In genomic region chr4:122775987-122776836, GRCh38 we compare ENCODE assay signal across 1 cellular context.
TF ChIP-seq lines count a peak whose summit lies in the region.

No MANE protein-coding gene starts in this region.

TF ChIP-seq in K562, 482 proteins besides CTCF, POLR2A, EP300 and RAD21 (continued from another document and continues in another):
- TF ChIP-seq ZBTB5 (IDR thresholded peaks at IDR 0.05) (no peak), HDAC2 (IDR thresholded peaks at IDR 0.05) (0 out of 2 replicates have a peak, but pooled peaks have one; percentile 68), RCOR1 (IDR thresholded peaks at IDR 0.05; ENCODE audit: borderline replicate concordance in 1 of 2, low read depth in 2 of 2, low read length in 2 of 2) (peak in 1 of 2 experiments; percentile 47; a peak in 1 of 4 replicates), MEIS2 (IDR thresholded peaks at IDR 0.05; ENCODE audit: partially characterized antibody) (peak; percentile 34), ZNF592 (IDR thresholded peaks at IDR 0.05) (peak; percentile 50; the same call in 1 of the 2 replicates), HDAC8 (tag; IDR thresholded peaks at IDR 0.05) (no peak), TRIM28 (IDR thresholded peaks at IDR 0.05) (peak; percentile 24; the same call in 1 of the 2 replicates), ARID2 (IDR thresholded peaks at IDR 0.05) (0 out of 2 replicates have a peak, but pooled peaks have one; percentile 45), MTF1 (CRISPR knock-in tag; IDR thresholded peaks at IDR 0.05; ENCODE audit: borderline replicate concordance) (no peak), MAFG (tag; conservative IDR thresholded peaks at IDR 0.05) (0 out of 2 replicates have a peak, but pooled peaks have one; percentile 24), PHB2 (IDR thresholded peaks at IDR 0.05; ENCODE audit: low read depth) (peak; percentile 63; the same call in 1 of the 2 replicates), MBD2 (IDR thresholded peaks at IDR 0.05; ENCODE audit: borderline replicate concordance, low read depth) (peak; percentile 19; the same call in 1 of the 2 replicates), FOXK2 (conservative IDR thresholded peaks at IDR 0.05 in 1 of 2, IDR thresholded peaks at IDR 0.05 in 1 of 2; ENCODE audit: low read depth in 2 of 2) (peak in 1 of 2 experiments; percentile 12; a peak in 1 of 4 replicates), HDAC1 (IDR thresholded peaks at IDR 0.05) (peak in 1 of 2 experiments; percentile 89; a peak in 2 of 4 replicates), SMARCC2 (IDR thresholded peaks at IDR 0.05; ENCODE audit: low read depth) (peak; percentile 51), HNRNPK (IDR thresholded peaks at IDR 0.05; ENCODE audit: low read depth, low read length, poor library complexity, severe bottlenecking) (no peak), FOXJ3 (CRISPR knock-in tag; IDR thresholded peaks at IDR 0.05) (no peak), TAF9B (IDR thresholded peaks at IDR 0.05; ENCODE audit: partially characterized antibody) (peak; percentile 5), KAT8 (IDR thresholded peaks at IDR 0.05; ENCODE audit: low read depth) (no peak), MTA1 (IDR thresholded peaks at IDR 0.05; ENCODE audit: borderline replicate concordance) (0 out of 2 replicates have a peak, but pooled peaks have one; percentile 21), MCM3 (IDR thresholded peaks at IDR 0.05) (no peak), LARP7 (IDR thresholded peaks at IDR 0.05) (0 out of 2 replicates have a peak, but pooled peaks have one; percentile 28), NCOA1 (IDR thresholded peaks at IDR 0.05; ENCODE audit: low read depth) (peak; percentile 62; the same call in 1 of the 2 replicates), GATAD2A (IDR thresholded peaks at IDR 0.05) (peak; percentile 96), CEBPG (CRISPR knock-in tag; IDR thresholded peaks at IDR 0.05) (no peak), CEBPG (tag; conservative IDR thresholded peaks at IDR 0.05 in 1 of 2, IDR thresholded peaks at IDR 0.05 in 1 of 2) (no peak), SNRNP70 (optimal IDR thresholded peaks at IDR 0.05; ENCODE audit: low read depth, low read length) (no peak), KDM1A (IDR thresholded peaks at IDR 0.05) (peak; percentile 66 to 68), KLF13 (tag; IDR thresholded peaks at IDR 0.05; ENCODE audit: borderline replicate concordance, low read depth) (no peak), CC2D1A (IDR thresholded peaks at IDR 0.05) (peak; percentile 80; the same call in 1 of the 2 replicates), TEAD4 (IDR thresholded peaks at IDR 0.05; ENCODE audit: low read length) (peak; percentile 83), TEAD4 (CRISPR knock-in tag; IDR thresholded peaks at IDR 0.05; ENCODE audit: borderline replicate concordance) (no peak), USF2 (CRISPR knock-in tag; IDR thresholded peaks at IDR 0.05) (no peak), SRSF1 (IDR thresholded peaks at IDR 0.05; ENCODE audit: low read depth, low read length) (no peak), GATA2 (CRISPR knock-in tag; IDR thresholded peaks at IDR 0.05) (0 out of 2 replicates have a peak, but pooled peaks have one; percentile 7)
- TF ChIP-seq, protein P1, sequence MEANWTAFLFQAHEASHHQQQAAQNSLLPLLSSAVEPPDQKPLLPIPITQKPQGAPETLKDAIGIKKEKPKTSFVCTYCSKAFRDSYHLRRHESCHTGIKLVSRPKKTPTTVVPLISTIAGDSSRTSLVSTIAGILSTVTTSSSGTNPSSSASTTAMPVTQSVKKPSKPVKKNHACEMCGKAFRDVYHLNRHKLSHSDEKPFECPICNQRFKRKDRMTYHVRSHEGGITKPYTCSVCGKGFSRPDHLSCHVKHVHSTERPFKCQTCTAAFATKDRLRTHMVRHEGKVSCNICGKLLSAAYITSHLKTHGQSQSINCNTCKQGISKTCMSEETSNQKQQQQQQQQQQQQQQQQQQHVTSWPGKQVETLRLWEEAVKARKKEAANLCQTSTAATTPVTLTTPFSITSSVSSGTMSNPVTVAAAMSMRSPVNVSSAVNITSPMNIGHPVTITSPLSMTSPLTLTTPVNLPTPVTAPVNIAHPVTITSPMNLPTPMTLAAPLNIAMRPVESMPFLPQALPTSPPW (CRISPR knock-in tag; IDR thresholded peaks at IDR 0.05), result peak; percentile 54; the same call in 1 of the 2 replicates
- TF ChIP-seq, protein P2, sequence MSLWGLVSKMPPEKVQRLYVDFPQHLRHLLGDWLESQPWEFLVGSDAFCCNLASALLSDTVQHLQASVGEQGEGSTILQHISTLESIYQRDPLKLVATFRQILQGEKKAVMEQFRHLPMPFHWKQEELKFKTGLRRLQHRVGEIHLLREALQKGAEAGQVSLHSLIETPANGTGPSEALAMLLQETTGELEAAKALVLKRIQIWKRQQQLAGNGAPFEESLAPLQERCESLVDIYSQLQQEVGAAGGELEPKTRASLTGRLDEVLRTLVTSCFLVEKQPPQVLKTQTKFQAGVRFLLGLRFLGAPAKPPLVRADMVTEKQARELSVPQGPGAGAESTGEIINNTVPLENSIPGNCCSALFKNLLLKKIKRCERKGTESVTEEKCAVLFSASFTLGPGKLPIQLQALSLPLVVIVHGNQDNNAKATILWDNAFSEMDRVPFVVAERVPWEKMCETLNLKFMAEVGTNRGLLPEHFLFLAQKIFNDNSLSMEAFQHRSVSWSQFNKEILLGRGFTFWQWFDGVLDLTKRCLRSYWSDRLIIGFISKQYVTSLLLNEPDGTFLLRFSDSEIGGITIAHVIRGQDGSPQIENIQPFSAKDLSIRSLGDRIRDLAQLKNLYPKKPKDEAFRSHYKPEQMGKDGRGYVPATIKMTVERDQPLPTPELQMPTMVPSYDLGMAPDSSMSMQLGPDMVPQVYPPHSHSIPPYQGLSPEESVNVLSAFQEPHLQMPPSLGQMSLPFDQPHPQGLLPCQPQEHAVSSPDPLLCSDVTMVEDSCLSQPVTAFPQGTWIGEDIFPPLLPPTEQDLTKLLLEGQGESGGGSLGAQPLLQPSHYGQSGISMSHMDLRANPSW (CRISPR knock-in tag; IDR thresholded peaks at IDR 0.05), result no peak
- TF ChIP-seq, protein P3, sequence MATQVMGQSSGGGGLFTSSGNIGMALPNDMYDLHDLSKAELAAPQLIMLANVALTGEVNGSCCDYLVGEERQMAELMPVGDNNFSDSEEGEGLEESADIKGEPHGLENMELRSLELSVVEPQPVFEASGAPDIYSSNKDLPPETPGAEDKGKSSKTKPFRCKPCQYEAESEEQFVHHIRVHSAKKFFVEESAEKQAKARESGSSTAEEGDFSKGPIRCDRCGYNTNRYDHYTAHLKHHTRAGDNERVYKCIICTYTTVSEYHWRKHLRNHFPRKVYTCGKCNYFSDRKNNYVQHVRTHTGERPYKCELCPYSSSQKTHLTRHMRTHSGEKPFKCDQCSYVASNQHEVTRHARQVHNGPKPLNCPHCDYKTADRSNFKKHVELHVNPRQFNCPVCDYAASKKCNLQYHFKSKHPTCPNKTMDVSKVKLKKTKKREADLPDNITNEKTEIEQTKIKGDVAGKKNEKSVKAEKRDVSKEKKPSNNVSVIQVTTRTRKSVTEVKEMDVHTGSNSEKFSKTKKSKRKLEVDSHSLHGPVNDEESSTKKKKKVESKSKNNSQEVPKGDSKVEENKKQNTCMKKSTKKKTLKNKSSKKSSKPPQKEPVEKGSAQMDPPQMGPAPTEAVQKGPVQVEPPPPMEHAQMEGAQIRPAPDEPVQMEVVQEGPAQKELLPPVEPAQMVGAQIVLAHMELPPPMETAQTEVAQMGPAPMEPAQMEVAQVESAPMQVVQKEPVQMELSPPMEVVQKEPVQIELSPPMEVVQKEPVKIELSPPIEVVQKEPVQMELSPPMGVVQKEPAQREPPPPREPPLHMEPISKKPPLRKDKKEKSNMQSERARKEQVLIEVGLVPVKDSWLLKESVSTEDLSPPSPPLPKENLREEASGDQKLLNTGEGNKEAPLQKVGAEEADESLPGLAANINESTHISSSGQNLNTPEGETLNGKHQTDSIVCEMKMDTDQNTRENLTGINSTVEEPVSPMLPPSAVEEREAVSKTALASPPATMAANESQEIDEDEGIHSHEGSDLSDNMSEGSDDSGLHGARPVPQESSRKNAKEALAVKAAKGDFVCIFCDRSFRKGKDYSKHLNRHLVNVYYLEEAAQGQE (CRISPR knock-in tag; IDR thresholded peaks at IDR 0.05; ENCODE audit: low read depth), result no peak
- TF ChIP-seq, protein P4, sequence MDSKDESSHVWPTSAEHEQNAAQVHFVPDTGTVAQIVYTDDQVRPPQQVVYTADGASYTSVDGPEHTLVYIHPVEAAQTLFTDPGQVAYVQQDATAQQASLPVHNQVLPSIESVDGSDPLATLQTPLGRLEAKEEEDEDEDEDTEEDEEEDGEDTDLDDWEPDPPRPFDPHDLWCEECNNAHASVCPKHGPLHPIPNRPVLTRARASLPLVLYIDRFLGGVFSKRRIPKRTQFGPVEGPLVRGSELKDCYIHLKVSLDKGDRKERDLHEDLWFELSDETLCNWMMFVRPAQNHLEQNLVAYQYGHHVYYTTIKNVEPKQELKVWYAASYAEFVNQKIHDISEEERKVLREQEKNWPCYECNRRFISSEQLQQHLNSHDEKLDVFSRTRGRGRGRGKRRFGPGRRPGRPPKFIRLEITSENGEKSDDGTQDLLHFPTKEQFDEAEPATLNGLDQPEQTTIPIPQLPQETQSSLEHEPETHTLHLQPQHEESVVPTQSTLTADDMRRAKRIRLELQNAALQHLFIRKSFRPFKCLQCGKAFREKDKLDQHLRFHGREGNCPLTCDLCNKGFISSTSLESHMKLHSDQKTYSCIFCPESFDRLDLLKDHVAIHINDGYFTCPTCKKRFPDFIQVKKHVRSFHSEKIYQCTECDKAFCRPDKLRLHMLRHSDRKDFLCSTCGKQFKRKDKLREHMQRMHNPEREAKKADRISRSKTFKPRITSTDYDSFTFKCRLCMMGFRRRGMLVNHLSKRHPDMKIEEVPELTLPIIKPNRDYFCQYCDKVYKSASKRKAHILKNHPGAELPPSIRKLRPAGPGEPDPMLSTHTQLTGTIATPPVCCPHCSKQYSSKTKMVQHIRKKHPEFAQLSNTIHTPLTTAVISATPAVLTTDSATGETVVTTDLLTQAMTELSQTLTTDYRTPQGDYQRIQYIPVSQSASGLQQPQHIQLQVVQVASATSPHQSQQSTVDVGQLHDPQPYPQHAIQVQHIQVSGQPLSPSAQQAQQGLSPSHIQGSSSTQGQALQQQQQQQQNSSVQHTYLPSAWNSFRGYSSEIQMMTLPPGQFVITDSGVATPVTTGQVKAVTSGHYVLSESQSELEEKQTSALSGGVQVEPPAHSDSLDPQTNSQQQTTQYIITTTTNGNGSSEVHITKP (IDR thresholded peaks at IDR 0.05; ENCODE audit: partially characterized antibody), result peak; percentile 32
- TF ChIP-seq, protein P5, sequence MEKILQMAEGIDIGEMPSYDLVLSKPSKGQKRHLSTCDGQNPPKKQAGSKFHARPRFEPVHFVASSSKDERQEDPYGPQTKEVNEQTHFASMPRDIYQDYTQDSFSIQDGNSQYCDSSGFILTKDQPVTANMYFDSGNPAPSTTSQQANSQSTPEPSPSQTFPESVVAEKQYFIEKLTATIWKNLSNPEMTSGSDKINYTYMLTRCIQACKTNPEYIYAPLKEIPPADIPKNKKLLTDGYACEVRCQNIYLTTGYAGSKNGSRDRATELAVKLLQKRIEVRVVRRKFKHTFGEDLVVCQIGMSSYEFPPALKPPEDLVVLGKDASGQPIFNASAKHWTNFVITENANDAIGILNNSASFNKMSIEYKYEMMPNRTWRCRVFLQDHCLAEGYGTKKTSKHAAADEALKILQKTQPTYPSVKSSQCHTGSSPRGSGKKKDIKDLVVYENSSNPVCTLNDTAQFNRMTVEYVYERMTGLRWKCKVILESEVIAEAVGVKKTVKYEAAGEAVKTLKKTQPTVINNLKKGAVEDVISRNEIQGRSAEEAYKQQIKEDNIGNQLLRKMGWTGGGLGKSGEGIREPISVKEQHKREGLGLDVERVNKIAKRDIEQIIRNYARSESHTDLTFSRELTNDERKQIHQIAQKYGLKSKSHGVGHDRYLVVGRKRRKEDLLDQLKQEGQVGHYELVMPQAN (IDR thresholded peaks at IDR 0.05; ENCODE audit: borderline replicate concordance), result 0 out of 2 replicates have a peak, but pooled peaks have one; percentile 27
